34 cellular contexts compared by ENCODE assay signal in genomic region chr18:30134020-30134419, GRCh38.
"Had no signal": no experiment of that assay in that cellular context is flagged by ENCODE, and none has a peak within 500 bp of the region (broad histone marks: within the 10 kb centered on the region; RNA-seq: fewer than 3 reads in every experiment).

No MANE protein-coding gene starts in this region.

- H3K9me3 ChIP-seq: MG63 had no signal

- H3K36me3 ChIP-seq: MG63 had no signal

- DNase-seq: Karpas-422, Kasumi-1, MG63, MM.1S, MV-4-11, NCI-H1048, NCI-H1092, NCI-H1092 treated with DMSO at 0.1 percent for 48 hours, NCI-H1105, NCI-H1105 treated with DMSO at 0.1 percent for 48 hours, NCI-H1417, NCI-H1417 treated with DMSO at 0.1 percent for 48 hours, NCI-H1436, NCI-H1436 treated with DMSO at 0.1 percent for 48 hours, NCI-H146, NCI-H1694, NCI-H1694 treated with DMSO at 0.1 percent for 48 hours, NCI-H187, NCI-H187 treated with DMSO at 0.1 percent for 48 hours, NCI-H1930, NCI-H2029, NCI-H2029 treated with DMSO at 0.1 percent for 48 hours, NCI-H2081, NCI-H2081 treated with DMSO at 0.1 percent for 48 hours, NCI-H2107, NCI-H2171, NCI-H2171 treated with DMSO at 0.1 percent for 48 hours, NCI-H2227 treated with DMSO at 0.1 percent for 48 hours, NCI-H226, NCI-H345, NCI-H446, NCI-H446 treated with DMSO at 0.1 percent for 48 hours, NCI-H510A, NCI-H510A treated with DMSO at 0.1 percent for 48 hours had no signal

- H3K4me3 ChIP-seq: MG63 had no signal

- H3K27me3 ChIP-seq: MG63 had no signal
